Comparison of ENCODE assay signal across 8 cellular contexts in the genomic region with DNA sequence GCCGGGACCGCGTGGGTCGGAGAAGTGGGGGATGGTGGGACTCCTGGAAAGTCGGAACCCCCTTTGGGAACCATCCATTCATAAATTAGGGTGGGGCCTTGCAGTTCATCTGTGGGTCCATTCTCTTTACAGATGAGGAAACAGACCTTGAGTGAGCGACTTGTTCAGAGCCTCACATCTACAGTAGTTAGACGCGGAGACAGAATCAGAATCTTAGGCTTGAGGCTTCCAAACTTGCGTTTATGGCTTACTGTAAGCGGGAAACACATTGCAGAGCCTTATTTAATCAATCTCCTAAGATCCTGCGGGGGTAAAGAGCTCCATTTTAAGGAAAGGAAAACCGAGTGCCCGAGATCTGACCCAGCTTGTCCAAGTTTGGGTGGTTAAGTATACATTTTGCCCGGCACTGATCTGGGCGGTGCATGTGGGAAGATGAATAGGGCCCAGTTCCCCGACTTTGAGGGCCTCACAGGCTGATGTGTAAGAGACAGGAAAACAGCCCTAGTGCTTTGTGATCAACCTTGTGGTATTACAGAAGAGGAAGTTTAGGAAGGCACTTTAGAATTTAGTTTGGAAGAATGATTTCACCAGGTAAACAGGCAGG. TPM values are rescaled to one million over a fixed set of nuclear protein-coding genes. Genes with fewer than 3 reads are reported as not detected.
DNase-seq lines count a peak whose midpoint lies in the region; ATAC-seq and TF ChIP-seq lines count a peak whose summit lies in the region.

No MANE protein-coding gene starts in this region.

- peaks cover 49% of the 10 kb centered on the region for H4K20me1 ChIP-seq in SK-N-SH (ENCODE audit: insufficient read depth)

- H3K9ac ChIP-seq in SK-N-SH: peak overlapping the region; percentile 94

- H3K79me2 ChIP-seq in ACC112 (ENCODE audit: control insufficient read depth, insufficient read depth, low read length, unreplicated experiment) (peaks cover 71% of the 10 kb centered on the region), SK-N-SH (ENCODE audit: insufficient read depth) (peaks cover 75% of the 10 kb centered on the region)

- H3K36me3 ChIP-seq in ACC112 (ENCODE audit: insufficient read depth, low read length) (peaks cover 13% of the 10 kb centered on the region), SK-N-SH (replicated peaks in 1 of 2; ENCODE audit: control insufficient read depth in 1 of 2, insufficient read depth in 2 of 2, low read length in 1 of 2) (peaks cover 26% of the 10 kb centered on the region in 2 experiments)

- under 1% methylated on average over 16 of the region's 16 CpGs for WGBS in SK-N-SH (ENCODE audit: low lambda C conversion rate)

- TF ChIP-seq EP300 in SK-N-SH (IDR thresholded peaks at IDR 0.05; ENCODE audit: borderline replicate concordance in 1 of 2, low read depth in 1 of 2, low read length in 1 of 2): 0 out of 4 replicates have a peak, but pooled peaks of 1 of the 2 experiments have one; percentile 28

- no peaks in the 10 kb centered on the region for H3K27me3 ChIP-seq in ACC112 (ENCODE audit: insufficient read depth, low read length)
- no peaks in the 10 kb centered on the region for H3K27me3 ChIP-seq in SK-N-SH (ENCODE audit: insufficient read depth)
- H3K27me3 ChIP-seq in layer of hippocampus (ENCODE audit: control insufficient read depth, insufficient read depth, low read length): no peaks in the 10 kb centered on the region

- no peaks in the 10 kb centered on the region for H3K9me3 ChIP-seq in SK-N-SH

- DNase-seq in HuH-7.5 (ENCODE audit: low spot score): peak; percentile 22
- peak; percentile 17 for DNase-seq in SK-N-SH
- DNase-seq in brain pericyte (ENCODE audit: low read depth, low spot score): peak; percentile 7
- DNase-seq in stimulated activated CD8-positive, alpha-beta memory T cell treated with anti-CD3 and anti-CD28 coated beads, Interleukin-4, amount 100 ng/mL, for 48 hours: peak; percentile 57

- no peak overlapping the region for H2AFZ ChIP-seq in ACC112 (ENCODE audit: low read length, unreplicated experiment)
- H2AFZ ChIP-seq in SK-N-SH (ENCODE audit: low read depth): peak overlapping the region; percentile 63; the same call in 1 of the 2 replicates

- peak overlapping the region; percentile 93 for H3K4me2 ChIP-seq in SK-N-SH

- peak; percentile 21 for ATAC-seq in GM18517 (IDR thresholded peaks at IDR 0.05; ENCODE audit: unreplicated experiment)
- no peak for ATAC-seq in GM21367 (IDR thresholded peaks at IDR 0.05; ENCODE audit: unreplicated experiment)

- CTCF ChIA-PET in SK-N-SH (lab: Yijun Ruan, JAX): interaction anchor here (1.0 to 1.4 kb wide), 2 partner anchors 29 to 93 kb away, joined by 3 to 4 read pairs; no protein-coding TSS in a partner anchor

- H3F3A ChIP-seq in SK-N-SH (replicated peaks; ENCODE audit: insufficient read depth): peaks cover 26% of the 10 kb centered on the region

- peaks cover 14% of the 10 kb centered on the region for H3K4me1 ChIP-seq in ACC112 (ENCODE audit: control insufficient read depth, insufficient read depth, low read length, unreplicated experiment)
- peaks cover 8 to 10% of the 10 kb centered on the region in 2 experiments; a peak in 3 of 4 replicates for H3K4me1 ChIP-seq in SK-N-SH (ENCODE audit: control insufficient read depth in 1 of 2, insufficient read depth in 2 of 2, low read depth in 1 of 2, low read length in 1 of 2)

- H3K27ac ChIP-seq in ACC112 (ENCODE audit: low read depth, low read length): peak overlapping the region; percentile 85
- H3K27ac ChIP-seq in SK-N-SH (ENCODE audit: low read depth in 2 of 2, low read length in 1 of 2): peak overlapping the region; percentile 99
- peak overlapping the region; percentile 95 for H3K27ac ChIP-seq in layer of hippocampus (ENCODE audit: low read depth, low read length)

- H3K4me3 ChIP-seq in ACC112 (ENCODE audit: low read depth, low read length): peak overlapping the region; percentile 82
- peak overlapping the region; percentile 89 to 94 for H3K4me3 ChIP-seq in SK-N-SH (ENCODE audit: low read depth in 2 of 2, low read length in 1 of 2)

- no peaks in the 10 kb centered on the region for H3K9me2 ChIP-seq in SK-N-SH

- no peak for TF ChIP-seq CTCF in SK-N-SH (IDR thresholded peaks at IDR 0.05)

- no peak for TF ChIP-seq RAD21 in SK-N-SH (IDR thresholded peaks at IDR 0.05; ENCODE audit: low read length)

- POLR2A ChIA-PET in SK-N-SH (lab: Yijun Ruan, JAX): interaction anchor here (1.1 kb wide), 1 partner anchor 1488 kb away, joined by 5 read pairs; a partner anchor contains a TSS

TF ChIP-seq in SK-N-SH, 30 proteins besides CTCF, POLR2A, EP300 and RAD21:
- TF ChIP-seq MXI1 (IDR thresholded peaks at IDR 0.05; ENCODE audit: low read depth, low read length) (peak; percentile 81; the same call in 1 of the 2 replicates), TCF12 (IDR thresholded peaks at IDR 0.05) (peak; percentile 23; the same call in 1 of the 2 replicates), POLR2AphosphoS5 (IDR thresholded peaks at IDR 0.05; ENCODE audit: low read depth, low read length) (no peak; the same call in 1 of the 2 replicates), ELF1 (IDR thresholded peaks at IDR 0.05) (no peak)
TF ChIP-seq in SK-N-SH: peak in this region for 2.

RNA-seq across cellular contexts. Expression of a gene that starts 0.6 kb away (rescaled TPM):
- 58.4 and 74.1 TPM in 2 replicates for polyA plus RNA-seq in SK-N-SH (2012; rRNA removed)
- polyA plus RNA-seq in SK-N-SH (2012; cell fraction: cytosol; rRNA removed): 79.7 and 97.9 TPM in 2 replicates
- polyA plus RNA-seq in SK-N-SH (2012; cell fraction: nucleus; rRNA removed): 40.2 and 75.3 TPM in 2 replicates

Comparison
In these comparisons a context has a peak if more than half of its experiments do, and no peak if none do; other contexts are left out.
1. DNase-seq: peak in every context shown above with its lines; median percentile 57 in stimulated activated CD8-positive, alpha-beta memory T cell treated with anti-CD3 and anti-CD28 coated beads, Interleukin-4, amount 100 ng/mL, for 48 hours; 22 in HuH-7.5; 17 in SK-N-SH; 7 in brain pericyte.